ENCODE assay signal across 8 cellular contexts in the genomic region with DNA sequence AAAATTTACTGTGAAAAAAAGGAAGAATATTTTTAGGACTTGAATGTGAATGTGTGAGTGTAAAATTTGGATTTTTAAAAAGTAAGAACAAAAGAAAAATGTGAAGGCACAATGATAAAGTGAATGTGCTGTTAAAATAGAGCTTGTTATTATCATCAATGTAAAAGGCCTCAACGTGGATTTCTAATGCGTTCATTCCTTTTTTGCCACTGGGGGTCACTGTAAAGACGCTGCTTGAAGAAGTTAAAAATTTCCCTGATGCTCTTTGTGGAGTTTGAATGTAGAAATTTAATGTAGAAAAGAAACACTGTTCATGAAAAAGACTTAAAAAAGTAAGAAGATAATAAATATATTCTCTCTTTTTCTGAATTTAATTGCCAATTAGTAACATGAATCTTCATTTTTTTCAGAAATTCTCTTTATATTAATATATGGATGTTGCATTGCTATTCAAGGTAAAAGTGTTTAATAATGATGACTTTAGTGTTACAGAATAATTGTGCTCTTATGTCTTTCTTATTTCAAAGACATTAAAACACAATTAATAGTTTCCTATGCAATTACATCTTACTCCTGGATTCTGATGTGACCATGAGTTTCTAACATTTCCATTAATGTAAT.
DNase-seq lines count a peak whose midpoint lies in the region; ATAC-seq, FAIRE-seq and TF ChIP-seq lines count a peak whose summit lies in the region.

No MANE protein-coding gene starts in this region.

- H3K79me2 ChIP-seq in HCT116 (ENCODE audit: insufficient read depth, low read length) (no peaks in the 10 kb centered on the region), H1 (ENCODE audit: control insufficient read depth in 1 of 2, insufficient read depth in 2 of 2, low read length in 2 of 2) (no peaks in the 10 kb centered on the region)

- no peak overlapping the region for H2BK5ac ChIP-seq in H1 (ENCODE audit: low read depth, low read length)

- no peaks in the 10 kb centered on the region for H3K27me3 Mint-ChIP-seq in activated CD4-positive, alpha-beta memory T cell treated with anti-CD3 and anti-CD28 coated beads for 36 hours
- H3K27me3 Mint-ChIP-seq in activated CD4-positive, alpha-beta memory T cell treated with anti-CD3 and anti-CD28 coated beads, Interleukin-2, amount 10 ng/mL, durations not matched to agents 7 days and 5 days = no peaks in the 10 kb centered on the region
- H3K27me3 Mint-ChIP-seq in nephron (ENCODE audit: low read depth) = no peaks in the 10 kb centered on the region

- POLR2A ChIA-PET in activated CD4-positive, alpha-beta memory T cell treated with anti-CD3 and anti-CD28 coated beads for 36 hours (lab: Charles Lee) = no interaction called here
- POLR2A ChIA-PET in activated CD4-positive, alpha-beta memory T cell treated with anti-CD3 and anti-CD28 coated beads, Interleukin-2, amount 10 ng/mL, durations not matched to agents 7 days and 5 days (lab: Charles Lee) = no interaction called here
- POLR2A ChIA-PET in HCT116 (lab: Charles Lee) (interaction anchor here (1.2 kb wide), 1 partner anchor 397 kb away, joined by 3 read pairs; no protein-coding TSS in a partner anchor), H1 (lab: Charles Lee; ENCODE audit: partially characterized antibody) (no interaction called here)

- no TSS peak for BruUV-seq in HCT116 (replicated peaks; lab: Mats Ljungman, UMichigan)

- H4K20me1 ChIP-seq in HCT116 (ENCODE audit: insufficient read depth) = no peaks in the 10 kb centered on the region
- no peaks in the 10 kb centered on the region for H4K20me1 ChIP-seq in H1 (replicated peaks in 1 of 2; ENCODE audit: control insufficient read depth in 1 of 2, insufficient read depth in 2 of 2, low read length in 2 of 2)

- H3K27ac ChIP-seq in HCT116 (ENCODE audit: low read depth, low read length) = no peak overlapping the region
- H3K27ac ChIP-seq in H1 (ENCODE audit: low read depth, low read length) = no peak overlapping the region

- FAIRE-seq in H1 (lab: Jason Lieb, UNC) = peak; percentile 71

- H3K4me3 ChIP-seq in HCT116 (replicated peaks in 1 of 2; ENCODE audit: low read depth in 1 of 2, low read length in 2 of 2) = no peak overlapping the region
- no peak overlapping the region for H3K4me3 ChIP-seq in H1 (ENCODE audit: extremely low read depth in 1 of 4, insufficient read depth in 2 of 4, low read depth in 3 of 4, low read length in 4 of 4)

- no peak overlapping the region for H4K8ac ChIP-seq in H1 (ENCODE audit: extremely low read depth, insufficient read depth, low read length)

- RAD21 ChIA-PET in HCT116 (lab: Charles Lee; ENCODE audit: low non-redundant PET in 1 of 2, low total read pairs in 2 of 2, uncharacterized antibody in 2 of 2, unreplicated experiment in 2 of 2) = no interaction called here

- H2BK120ac ChIP-seq in H1 (replicated peaks; ENCODE audit: low read depth, low read length) = no peak overlapping the region

- H3K4ac ChIP-seq in H1 (replicated peaks; ENCODE audit: insufficient read length, low read depth, low read length) = no peak overlapping the region

- no peaks in the 10 kb centered on the region for H3K23me2 ChIP-seq in H1 (ENCODE audit: low read depth, low read length)

- no peaks in the 10 kb centered on the region for H3K4me1 ChIP-seq in HCT116 (ENCODE audit: control insufficient read depth in 1 of 2, insufficient read depth in 2 of 2, low read length in 2 of 2)
- H3K4me1 ChIP-seq in H1 (replicated peaks in 1 of 4; ENCODE audit: control insufficient read depth in 3 of 4, insufficient read depth in 4 of 4, low read length in 3 of 4) = no peaks in the 10 kb centered on the region

- TF ChIP-seq EP300 in H1 (IDR thresholded peaks at IDR 0.05; ENCODE audit: borderline replicate concordance in 1 of 2, low read depth in 2 of 2, low read length in 2 of 2) = no peak

- H3K27me3 ChIP-seq in HCT116 (ENCODE audit: insufficient read depth, low read length) (no peaks in the 10 kb centered on the region), H1 (replicated peaks in 1 of 4; ENCODE audit: control insufficient read depth in 3 of 4, extremely low read depth in 1 of 4, insufficient read depth in 3 of 4, low read length in 3 of 4) (no peaks in the 10 kb centered on the region)

- H2AFZ ChIP-seq in HCT116 (ENCODE audit: low read depth, low read length, poor library complexity, severe bottlenecking) (no peak overlapping the region), H1 (ENCODE audit: low read length) (no peak overlapping the region)

- H2AK5ac ChIP-seq in H1 (ENCODE audit: low read depth, low read length) = no peak overlapping the region

- no peak overlapping the region for H3K23ac ChIP-seq in H1 (ENCODE audit: insufficient read length)

- H3K9ac ChIP-seq in HCT116 (ENCODE audit: low read length) = no peak overlapping the region
- H3K9ac ChIP-seq in H1 (replicated peaks in 1 of 4; ENCODE audit: extremely low read depth in 1 of 4, low read depth in 3 of 4, low read length in 3 of 4) = no peak overlapping the region

- no peak overlapping the region for H3K27ac Mint-ChIP-seq in activated CD4-positive, alpha-beta memory T cell treated with anti-CD3 and anti-CD28 coated beads for 36 hours
- no peak overlapping the region for H3K27ac Mint-ChIP-seq in activated CD4-positive, alpha-beta memory T cell treated with anti-CD3 and anti-CD28 coated beads, Interleukin-2, amount 10 ng/mL, durations not matched to agents 7 days and 5 days
- peak overlapping the region in 2 of 3 experiments; percentile 66 to 72 for H3K27ac Mint-ChIP-seq in nephron

- H3K4me2 ChIP-seq in HCT116 (ENCODE audit: low read length) (no peak overlapping the region), H1 (ENCODE audit: insufficient read depth in 1 of 2, low read depth in 2 of 2, low read length in 2 of 2) (no peak overlapping the region)

- CTCF ChIA-PET in activated CD4-positive, alpha-beta memory T cell treated with anti-CD3 and anti-CD28 coated beads for 36 hours (lab: Charles Lee) = interaction anchor here (0.6 to 4.8 kb wide), 32 partner anchors 8 to 1503 kb away, joined by 3 to 40 read pairs (median 4); partner anchors contain the start of gene PIGC
- CTCF ChIA-PET in activated CD4-positive, alpha-beta memory T cell treated with anti-CD3 and anti-CD28 coated beads, Interleukin-2, amount 10 ng/mL, durations not matched to agents 7 days and 5 days (lab: Charles Lee) = interaction anchor here (0.7 to 3.0 kb wide), 26 partner anchors 9 to 717 kb away, joined by 3 to 27 read pairs (median 4); partner anchors contain the start of genes DNM3, PIGC and SUCO
- CTCF ChIA-PET in HCT116 (lab: Charles Lee) = interaction anchor here (0.7 to 2.3 kb wide), 34 partner anchors 9 to 718 kb away, joined by 3 to 34 read pairs (median 4); partner anchors contain the start of genes C1orf105 and PIGC
- CTCF ChIA-PET in H1 (lab: Charles Lee; ENCODE audit: partially characterized antibody) = interaction anchor here (0.6 to 8.1 kb wide), 39 partner anchors 10 to 542 kb away, joined by 3 to 87 read pairs (median 4); partner anchors contain the start of gene PIGC

- no peaks in the 10 kb centered on the region for H3K9me3 Mint-ChIP-seq in activated CD4-positive, alpha-beta memory T cell treated with anti-CD3 and anti-CD28 coated beads for 36 hours
- no peaks in the 10 kb centered on the region for H3K9me3 Mint-ChIP-seq in activated CD4-positive, alpha-beta memory T cell treated with anti-CD3 and anti-CD28 coated beads, Interleukin-2, amount 10 ng/mL, durations not matched to agents 7 days and 5 days
- H3K9me3 Mint-ChIP-seq in nephron = no peaks in the 10 kb centered on the region

- WGBS in H1 (ENCODE audit: extremely low coverage in 1 of 2, insufficient coverage in 1 of 2, insufficient read length in 1 of 2, insufficient replicate concordance in 2 of 2, low coverage in 1 of 2, low lambda C conversion rate in 2 of 2, missing lambda C conversion rate in 1 of 2), 2 experiments = 21% methylated on average over 3 of the region's 3 CpGs; no CpG with 5 or more reads in 1 of the 2 experiments

- H3K9me3 ChIP-seq in HCT116 (ENCODE audit: control insufficient read depth in 1 of 2, insufficient read depth in 1 of 2, low read depth in 1 of 2, low read length in 2 of 2) = no peaks in the 10 kb centered on the region
- H3K9me3 ChIP-seq in H1 (ENCODE audit: insufficient read depth in 2 of 2, low read depth in 1 of 2, low read length in 1 of 2) = no peaks in the 10 kb centered on the region

- H2BK20ac ChIP-seq in H1 (ENCODE audit: low read length) = no peak overlapping the region

- TF ChIP-seq POLR2A in HCT116 (IDR thresholded peaks at IDR 0.05; ENCODE audit: borderline replicate concordance, extremely low read depth, insufficient read depth, insufficient read length) (no peak), H1 (IDR thresholded peaks at IDR 0.05; ENCODE audit: control extremely low read depth in 1 of 2, low read depth in 2 of 2, low read length in 2 of 2) (no peak)

- no peak overlapping the region for H4K5ac ChIP-seq in H1 (ENCODE audit: insufficient read length, low read depth, low read length)

- H3K18ac ChIP-seq in H1 (ENCODE audit: extremely low read depth, low read length) = no peak overlapping the region

- TF ChIP-seq RAD21 in HCT116 (IDR thresholded peaks at IDR 0.05; ENCODE audit: low read depth) (peak; percentile 80), H1 (IDR thresholded peaks at IDR 0.05 in 1 of 2, conservative IDR thresholded peaks at IDR 0.05 in 1 of 2; ENCODE audit: low read depth in 2 of 2, low read length in 2 of 2) (peak; percentile 71 to 77)

- TF ChIP-seq CTCF in HCT116 (IDR thresholded peaks at IDR 0.05 in 2 of 3, conservative IDR thresholded peaks at IDR 0.05 in 1 of 3; ENCODE audit: borderline replicate concordance in 1 of 3, insufficient read depth in 1 of 3, low read depth in 2 of 3, low read length in 2 of 3) = peak; percentile 65 to 84 (median 75)
- peak in 2 of 3 experiments; percentile 52 to 57; a peak in 3 of 4 replicates for TF ChIP-seq CTCF in H1 (IDR thresholded peaks at IDR 0.05; ENCODE audit: control extremely low read depth in 1 of 3, insufficient read depth in 1 of 3, low read depth in 1 of 3, low read length in 3 of 3)
- peak; percentile 76 to 82 (median 81) for TF ChIP-seq CTCF in nephron (IDR thresholded peaks at IDR 0.05; ENCODE audit: unreplicated experiment in 3 of 3)

- no peak overlapping the region for H3K4me3 Mint-ChIP-seq in activated CD4-positive, alpha-beta memory T cell treated with anti-CD3 and anti-CD28 coated beads for 36 hours
- no peak overlapping the region for H3K4me3 Mint-ChIP-seq in activated CD4-positive, alpha-beta memory T cell treated with anti-CD3 and anti-CD28 coated beads, Interleukin-2, amount 10 ng/mL, durations not matched to agents 7 days and 5 days
- no peak overlapping the region for H3K4me3 Mint-ChIP-seq in nephron

- no peaks in the 10 kb centered on the region for H3K36me3 Mint-ChIP-seq in activated CD4-positive, alpha-beta memory T cell treated with anti-CD3 and anti-CD28 coated beads for 36 hours
- no peaks in the 10 kb centered on the region for H3K36me3 Mint-ChIP-seq in activated CD4-positive, alpha-beta memory T cell treated with anti-CD3 and anti-CD28 coated beads, Interleukin-2, amount 10 ng/mL, durations not matched to agents 7 days and 5 days (ENCODE audit: low read depth)
- H3K36me3 Mint-ChIP-seq in nephron (ENCODE audit: low read depth) = no peaks in the 10 kb centered on the region

- ATAC-seq in HCT116 = no peak
- no peak for ATAC-seq in GM18867 (IDR thresholded peaks at IDR 0.05; ENCODE audit: unreplicated experiment)

- no peak overlapping the region for H4K91ac ChIP-seq in H1 (replicated peaks; ENCODE audit: insufficient read length, low read length)

- H3K4me1 Mint-ChIP-seq in activated CD4-positive, alpha-beta memory T cell treated with anti-CD3 and anti-CD28 coated beads for 36 hours (ENCODE audit: low read depth) = no peaks in the 10 kb centered on the region
- H3K4me1 Mint-ChIP-seq in activated CD4-positive, alpha-beta memory T cell treated with anti-CD3 and anti-CD28 coated beads, Interleukin-2, amount 10 ng/mL, durations not matched to agents 7 days and 5 days = no peaks in the 10 kb centered on the region
- peaks cover 36% of the 10 kb centered on the region for H3K4me1 Mint-ChIP-seq in nephron

- intact Hi-C loops in activated CD4-positive, alpha-beta memory T cell treated with anti-CD3 and anti-CD28 coated beads for 36 hours (cut with micrococcal nuclease) = loop anchor here (1.0 to 10.0 kb wide), 4 partner anchors 396 to 722 kb away; partner anchors contain the start of gene PIGC
- intact Hi-C loops in HCT116 (cut with micrococcal nuclease) = loop anchor here (1.0 to 5.0 kb wide), 4 partner anchors 396 to 709 kb away; partner anchors contain the start of gene PIGC

- no peak overlapping the region for H3K56ac ChIP-seq in H1 (replicated peaks; ENCODE audit: insufficient read length, low read depth, low read length)

- H3K79me1 ChIP-seq in H1 (ENCODE audit: low read depth, low read length) = no peaks in the 10 kb centered on the region; the same call in 1 of the 2 replicates

- H3K9me2 ChIP-seq in HCT116 (ENCODE audit: insufficient read depth) = no peaks in the 10 kb centered on the region

- H2BK12ac ChIP-seq in H1 (ENCODE audit: low read depth, low read length) = no peak overlapping the region

- H3K14ac ChIP-seq in H1 (ENCODE audit: insufficient read length) = no peak overlapping the region

- DNase-seq in activated CD4-positive, alpha-beta memory T cell treated with anti-CD3 and anti-CD28 coated beads for 36 hours = peak; percentile 25
- DNase-seq in activated CD4-positive, alpha-beta memory T cell treated with anti-CD3 and anti-CD28 coated beads, Interleukin-2, amount 10 ng/mL, durations not matched to agents 7 days and 5 days = no peak
- DNase-seq in HCT116 (ENCODE audit: low read depth, low spot score) = peak; percentile 39
- DNase-seq in RPMI7951 (ENCODE audit: low read depth) = peak; percentile 65
- no peak for DNase-seq in H1 (ENCODE audit: low read depth in 1 of 2, low spot score in 2 of 2)
- DNase-seq in stimulated activated CD4-positive, alpha-beta T cell treated with anti-CD3 and anti-CD28 coated beads, Interleukin-1b, Interleukin-23, amount 100 ng/mL, for 48 hours = no peak

- no peak overlapping the region for H2BK15ac ChIP-seq in H1 (ENCODE audit: low read length)

- H3K36me3 ChIP-seq in HCT116 (ENCODE audit: control insufficient read depth in 1 of 2, insufficient read depth in 2 of 2, low read length in 2 of 2) (no peaks in the 10 kb centered on the region), H1 (ENCODE audit: control insufficient read depth in 2 of 4, insufficient read depth in 4 of 4, low read length in 3 of 4) (no peaks in the 10 kb centered on the region)

Comparison
In these comparisons a context has a peak if more than half of its experiments do, and no peak if none do; other contexts are left out.
1. DNase-seq: peak in activated CD4-positive, alpha-beta memory T cell treated with anti-CD3 and anti-CD28 coated beads for 36 hours (single experiment), HCT116 (single experiment) and RPMI7951 (single experiment); none in activated CD4-positive, alpha-beta memory T cell treated with anti-CD3 and anti-CD28 coated beads, Interleukin-2, amount 10 ng/mL, durations not matched to agents 7 days and 5 days (single experiment), H1 (0 of 2) and stimulated activated CD4-positive, alpha-beta T cell treated with anti-CD3 and anti-CD28 coated beads, Interleukin-1b, Interleukin-23, amount 100 ng/mL, for 48 hours (single experiment).
2. H3K27ac Mint-ChIP-seq: peak in nephron (2 of 3); none in activated CD4-positive, alpha-beta memory T cell treated with anti-CD3 and anti-CD28 coated beads for 36 hours (single experiment) and activated CD4-positive, alpha-beta memory T cell treated with anti-CD3 and anti-CD28 coated beads, Interleukin-2, amount 10 ng/mL, durations not matched to agents 7 days and 5 days (single experiment).
3. Peak in every context shown above with its lines, with median percentiles within 50 percentile points of each other: CTCF ChIP-seq.